ENCODE assay signal across 16 cellular contexts in genomic region chr17:82375359-82376041, GRCh38. TPM values are rescaled to one million over a fixed set of nuclear protein-coding genes. Genes with fewer than 3 reads are reported as not detected.
DNase-seq lines count a peak whose midpoint lies in the region; ATAC-seq and TF ChIP-seq lines count a peak whose summit lies in the region.
"Had no signal": no experiment of that assay in that cellular context is flagged by ENCODE, and none has a peak within 500 bp of the region (broad histone marks: within the 10 kb centered on the region; RNA-seq: fewer than 3 reads in every experiment).

No MANE protein-coding gene starts in this region.

- H3K27me3 Mint-ChIP-seq in GM23338 (ENCODE audit: insufficient read depth, low read depth, poor library complexity) (peaks cover 43% of the 10 kb centered on the region), chondrocyte (ENCODE audit: low read depth) (peaks cover 34% of the 10 kb centered on the region)

- no peak overlapping the region for H3K27ac Mint-ChIP-seq in GM23338
- H3K27ac Mint-ChIP-seq in chondrocyte (ENCODE audit: unreplicated experiment), result no peak overlapping the region
- H3K27ac Mint-ChIP-seq: CD8-positive, alpha-beta memory T cell; HFFc6 had no signal

- H3K9ac ChIP-seq in SK-N-SH (no peak overlapping the region), neuronal stem cell (ENCODE audit: low read depth, low read length, poor library complexity) (no peak overlapping the region)
- H3K9ac ChIP-seq: BLaER1 had no signal

- H3K4ac ChIP-seq in neuronal stem cell (ENCODE audit: low read length), result peak overlapping the region; percentile 66

- H4K8ac ChIP-seq in neuronal stem cell (ENCODE audit: low read depth, low read length), result no peak overlapping the region

- no peak overlapping the region for H3K4me3 ChIP-seq in SK-N-SH (ENCODE audit: low read depth in 2 of 2, low read length in 1 of 2)
- H3K4me3 ChIP-seq in GM23338, result no peak overlapping the region
- H3K4me3 ChIP-seq in neuronal stem cell (ENCODE audit: low read length in 2 of 2), result no peak overlapping the region
- no peak overlapping the region for H3K4me3 ChIP-seq in BE2C (ENCODE audit: low read depth, low read length)
- H3K4me3 ChIP-seq: BLaER1, HAP-1 had no signal

- H3K27ac ChIP-seq in SK-N-SH (ENCODE audit: low read depth in 2 of 2, low read length in 1 of 2), result no peak overlapping the region
- H3K27ac ChIP-seq in GM23338 (ENCODE audit: low read depth), result no peak overlapping the region
- no peak overlapping the region for H3K27ac ChIP-seq in neuronal stem cell (replicated peaks; ENCODE audit: low read length)
- H3K27ac ChIP-seq: 22Rv1, BLaER1 had no signal

- H3K9me3 ChIP-seq in SK-N-SH, result no peaks in the 10 kb centered on the region
- peaks cover 0 to 5% of the 10 kb centered on the region in 2 donors for H3K9me3 ChIP-seq in neuronal stem cell (replicated peaks in 1 of 2; ENCODE audit: control insufficient read depth in 2 of 2, insufficient read depth in 1 of 2, low read depth in 1 of 2, low read length in 2 of 2)
- no peaks in the 10 kb centered on the region for H3K9me3 ChIP-seq in BE2C
- H3K9me3 ChIP-seq: BLaER1, Caco-2, HAP-1 had no signal

- no peak overlapping the region for H2BK120ac ChIP-seq in neuronal stem cell (ENCODE audit: low read depth, low read length)

- H3F3A ChIP-seq in SK-N-SH (replicated peaks; ENCODE audit: insufficient read depth) (peaks cover 5% of the 10 kb centered on the region), GM23338 (replicated peaks; ENCODE audit: low read depth) (no peaks in the 10 kb centered on the region)

- no peaks in the 10 kb centered on the region for H4K20me1 ChIP-seq in SK-N-SH (ENCODE audit: insufficient read depth)
- no peaks in the 10 kb centered on the region for H4K20me1 ChIP-seq in GM23338 (replicated peaks; ENCODE audit: insufficient read depth)

- no peak for TF ChIP-seq CTCF in SK-N-SH (IDR thresholded peaks at IDR 0.05)
- TF ChIP-seq CTCF in GM23338 (conservative IDR thresholded peaks at IDR 0.05; ENCODE audit: low read depth in 2 of 2), result no peak
- TF ChIP-seq CTCF in chondrocyte (IDR thresholded peaks at IDR 0.05), result no peak
- no peak for TF ChIP-seq CTCF in BE2C (IDR thresholded peaks at IDR 0.05; ENCODE audit: low read depth, low read length)

- no peak for TF ChIP-seq EP300 in SK-N-SH (IDR thresholded peaks at IDR 0.05; ENCODE audit: borderline replicate concordance in 1 of 2, low read depth in 1 of 2, low read length in 1 of 2)

- H3K9me3 Mint-ChIP-seq in GM23338 (no peaks in the 10 kb centered on the region), chondrocyte (ENCODE audit: low read depth) (no peaks in the 10 kb centered on the region)
- H3K9me3 Mint-ChIP-seq: CD8-positive, alpha-beta memory T cell; HFFc6 had no signal

- 30% methylated on average over 41 of the region's 46 CpGs for WGBS in SK-N-SH (ENCODE audit: low lambda C conversion rate)
- no CpG with 5 or more reads among the region's 46 CpGs for WGBS in neuronal stem cell (ENCODE audit: extremely low coverage in 2 of 2, insufficient read length in 2 of 2, insufficient replicate concordance in 1 of 2), 2 donors

- H2BK12ac ChIP-seq in neuronal stem cell (ENCODE audit: low read length), result peak overlapping the region; percentile 98

- H2AK5ac ChIP-seq in neuronal stem cell (ENCODE audit: low read depth, low read length), result peak overlapping the region; percentile 99

- H3K36me3 Mint-ChIP-seq in GM23338 (ENCODE audit: low read depth) (no peaks in the 10 kb centered on the region), chondrocyte (ENCODE audit: low read depth) (no peaks in the 10 kb centered on the region)
- H3K36me3 Mint-ChIP-seq: CD8-positive, alpha-beta memory T cell had no signal

- peak overlapping the region; percentile 65 for H3K23ac ChIP-seq in neuronal stem cell (ENCODE audit: low read depth, low read length, poor library complexity)

- peak overlapping the region; percentile 38 for H3K14ac ChIP-seq in neuronal stem cell (ENCODE audit: low read length)

- peak overlapping the region; percentile 74 for H3K18ac ChIP-seq in neuronal stem cell (ENCODE audit: low read length)

- H3K79me2 ChIP-seq in SK-N-SH (ENCODE audit: insufficient read depth), result no peaks in the 10 kb centered on the region
- H3K79me2 ChIP-seq in GM23338 (replicated peaks; ENCODE audit: insufficient read depth), result no peaks in the 10 kb centered on the region

- H2AFZ ChIP-seq in SK-N-SH (ENCODE audit: low read depth), result no peak overlapping the region
- H2AFZ ChIP-seq in GM23338, result peak overlapping the region; percentile 66; the same call in 1 of the 2 replicates
- H2AFZ ChIP-seq in neuronal stem cell (ENCODE audit: low read length), result no peak overlapping the region

- H3K36me3 ChIP-seq in SK-N-SH (replicated peaks in 1 of 2; ENCODE audit: control insufficient read depth in 1 of 2, insufficient read depth in 2 of 2, low read length in 1 of 2) (no peaks in the 10 kb centered on the region), GM23338 (ENCODE audit: insufficient read depth) (no peaks in the 10 kb centered on the region), neuronal stem cell (replicated peaks in 1 of 2; ENCODE audit: control insufficient read depth in 2 of 2, insufficient read depth in 2 of 2, low read length in 2 of 2) (no peaks in the 10 kb centered on the region), BE2C (no peaks in the 10 kb centered on the region)
- H3K36me3 ChIP-seq: BLaER1, HAP-1 had no signal

- H3K4me3 Mint-ChIP-seq in GM23338, result no peak overlapping the region
- H3K4me3 Mint-ChIP-seq in chondrocyte (ENCODE audit: unreplicated experiment), result no peak overlapping the region
- H3K4me3 Mint-ChIP-seq: CD8-positive, alpha-beta memory T cell; HFFc6 had no signal

- H3K9me2 ChIP-seq in SK-N-SH (no peaks in the 10 kb centered on the region), GM23338 (ENCODE audit: insufficient read depth) (no peaks in the 10 kb centered on the region)

- TF ChIP-seq RAD21 in SK-N-SH (IDR thresholded peaks at IDR 0.05; ENCODE audit: low read length), result no peak

- CTCF ChIA-PET in SK-N-SH (lab: Yijun Ruan, JAX), result interaction anchor here (0.6 to 3.1 kb wide), 9 partner anchors 9 to 1854 kb away, joined by 3 to 20 read pairs (median 4); partner anchors contain the start of gene SECTM1

- no peaks in the 10 kb centered on the region; the same call in 2 of the 3 replicates for H3K4me1 Mint-ChIP-seq in GM23338
- peaks cover 11% of the 10 kb centered on the region for H3K4me1 Mint-ChIP-seq in chondrocyte (ENCODE audit: low read depth)

- H3K4me2 ChIP-seq in SK-N-SH (peak overlapping the region; percentile 72; the same call in 1 of the 2 replicates), GM23338 (peak overlapping the region; percentile 32; the same call in 1 of the 2 replicates), neuronal stem cell (ENCODE audit: insufficient read depth, low read length, poor library complexity, severe bottlenecking) (no peak overlapping the region)
- H3K4me2 ChIP-seq: BLaER1 had no signal

- no peak overlapping the region for H2BK5ac ChIP-seq in neuronal stem cell (ENCODE audit: low read length)

- DNase-seq in SK-N-SH (peak; percentile 59), GM23338 (ENCODE audit: low spot score) (no peak), chondrocyte (ENCODE audit: low spot score) (peak; percentile 82), neuronal stem cell (ENCODE audit: low spot score) (no peak), NOMO-1 (lab: John Stamatoyannopoulos, UW; ENCODE audit: unreplicated experiment in 2 of 2) (no peak), BE2C (no peak)
- DNase-seq: Caco-2, GF-D8, HFFc6, IMR-90 had no signal

- peaks cover 8% of the 10 kb centered on the region for H3K79me1 ChIP-seq in neuronal stem cell (ENCODE audit: low read depth, low read length)

- H3K27me3 ChIP-seq in SK-N-SH (ENCODE audit: insufficient read depth) (peaks cover 91% of the 10 kb centered on the region), GM23338 (ENCODE audit: insufficient read depth) (peaks cover 47% of the 10 kb centered on the region), neuronal stem cell (ENCODE audit: control insufficient read depth in 3 of 3, insufficient read depth in 3 of 3, low read depth in 1 of 3, low read length in 3 of 3) (peaks cover 6 to 36% (median 27%) of the 10 kb centered on the region in 3 experiments), BE2C (peaks cover 68% of the 10 kb centered on the region)

- peak overlapping the region; percentile 30 for H4K91ac ChIP-seq in neuronal stem cell (ENCODE audit: low read depth, low read length, poor library complexity)

- peak overlapping the region; percentile 98 for H2BK15ac ChIP-seq in neuronal stem cell (ENCODE audit: low read length)

- POLR2A ChIA-PET in SK-N-SH (lab: Yijun Ruan, JAX), result no interaction called here

- ATAC-seq in SK-N-SH treated with all-trans-retinoic acid at 6 μM for 48 hours, result no peak
- ATAC-seq in GM23338, result peak; percentile 15; the same call in 2 of the 3 replicates
- ATAC-seq in HG03025 (IDR thresholded peaks at IDR 0.05; ENCODE audit: low FRiP score, unreplicated experiment), result no peak

- peaks cover 2 to 29% of the 10 kb centered on the region in 2 experiments; a peak in 2 of 4 replicates for H3K4me1 ChIP-seq in SK-N-SH (ENCODE audit: control insufficient read depth in 1 of 2, insufficient read depth in 2 of 2, low read depth in 1 of 2, low read length in 1 of 2)
- H3K4me1 ChIP-seq in GM23338 (ENCODE audit: insufficient read depth), result no peaks in the 10 kb centered on the region; the same call in 1 of the 2 replicates
- peaks cover 10 to 16% of the 10 kb centered on the region in 2 donors for H3K4me1 ChIP-seq in neuronal stem cell (ENCODE audit: control insufficient read depth in 2 of 2, insufficient read depth in 1 of 2, low read depth in 1 of 2, low read length in 2 of 2)
- H3K4me1 ChIP-seq in BE2C, result no peaks in the 10 kb centered on the region; the same call in 1 of the 2 replicates
- H3K4me1 ChIP-seq: HAP-1 had no signal

RNA-seq across cellular contexts. Expression of gene UTS2R, which starts 3.9 kb away (rescaled TPM):
- polyA plus RNA-seq in SK-N-SH (2012; rRNA removed) (not detected in 2 replicates), GM23338 (2016; fragmentation: Nextera tagmentation; extraction: Ambion mirVana) (not detected in 2 replicates)
- polyA plus RNA-seq in SK-N-SH (2012; cell fraction: cytosol; rRNA removed), result not detected in 2 replicates
- not detected in 2 replicates for polyA plus RNA-seq in SK-N-SH (2012; cell fraction: nucleus; rRNA removed)
- total RNA-seq in GM23338 (2014; rRNA removed; shearing (Covaris generic)), result 0.49 and 0.82 TPM in 2 replicates
- total RNA-seq in chondrocyte, result not detected in 3 replicates
- polyA plus RNA-seq in neuronal stem cell (2013, experiment 1 of 2), result 0.11 TPM
- 0.12 TPM for polyA plus RNA-seq in neuronal stem cell (2013, experiment 2 of 2)
- 0.65 TPM for polyA plus RNA-seq in BE2C (2012; ENCODE audit: insufficient read depth, insufficient read length, low read depth)
- total RNA-seq: CD8-positive, alpha-beta memory T cell; HFFc6; IMR-90 had no signal
- polyA plus RNA-seq: CD8-positive, alpha-beta memory T cell; IMR-90 had no signal

RNA-seq across cellular contexts. Expression of gene TEX19, which starts 16.5 kb away (rescaled TPM):
- polyA plus RNA-seq in SK-N-SH (2012; rRNA removed), result 0.10 and 0.11 TPM in 2 replicates
- polyA plus RNA-seq in SK-N-SH (2012; cell fraction: cytosol; rRNA removed), result 0.08 and 0.12 TPM in 2 replicates
- 0.08 and 0.11 TPM in 2 replicates for polyA plus RNA-seq in SK-N-SH (2012; cell fraction: nucleus; rRNA removed)
- 0.66 and 1.1 TPM in 2 replicates for total RNA-seq in GM23338 (2014; rRNA removed; shearing (Covaris generic))
- 0.10 and 0.23 TPM in 2 replicates for polyA plus RNA-seq in GM23338 (2016; fragmentation: Nextera tagmentation; extraction: Ambion mirVana)
- total RNA-seq in chondrocyte, result not detected in 3 replicates
- polyA plus RNA-seq in neuronal stem cell (2013, experiment 1 of 2), result 0.28 TPM
- 0.19 TPM for polyA plus RNA-seq in neuronal stem cell (2013, experiment 2 of 2)
- polyA plus RNA-seq in BE2C (2012; ENCODE audit: insufficient read depth, insufficient read length, low read depth), result not detected
- total RNA-seq: CD8-positive, alpha-beta memory T cell had no signal
- polyA plus RNA-seq: CD8-positive, alpha-beta memory T cell had no signal

RNA-seq across cellular contexts. Expression of gene SECTM1, which starts 41.9 kb away (rescaled TPM):
- polyA plus RNA-seq in SK-N-SH (2012; rRNA removed) (2.1 and 3.8 TPM in 2 replicates), GM23338 (2016; fragmentation: Nextera tagmentation; extraction: Ambion mirVana) (0.21 TPM in 1 of 2 replicates, not detected in the other)
- polyA plus RNA-seq in SK-N-SH (2012; cell fraction: cytosol; rRNA removed), result 0.82 and 1.6 TPM in 2 replicates
- 1.3 and 1.4 TPM in 2 replicates for polyA plus RNA-seq in SK-N-SH (2012; cell fraction: nucleus; rRNA removed)
- total RNA-seq in GM23338 (2014; rRNA removed; shearing (Covaris generic)), result 0.16 and 1.3 TPM in 2 replicates
- total RNA-seq in chondrocyte, result 1.3 to 2.5 TPM (median 2.1 TPM) in 3 replicates
- 0.39 TPM for polyA plus RNA-seq in neuronal stem cell (2013, experiment 1 of 2)
- polyA plus RNA-seq in neuronal stem cell (2013, experiment 2 of 2), result 0.65 TPM
- polyA plus RNA-seq in BE2C (2012; ENCODE audit: insufficient read depth, insufficient read length, low read depth), result 0.42 TPM

RNA-seq across cellular contexts. Expression of gene HEXD, which starts 42.6 kb away (rescaled TPM):
- polyA plus RNA-seq in SK-N-SH (2012; rRNA removed) (38.8 and 43.1 TPM in 2 replicates), GM23338 (2016; fragmentation: Nextera tagmentation; extraction: Ambion mirVana) (11.0 and 11.9 TPM in 2 replicates)
- 10.8 and 18.1 TPM in 2 replicates for polyA plus RNA-seq in SK-N-SH (2012; cell fraction: cytosol; rRNA removed)
- 328 and 454 TPM in 2 replicates for polyA plus RNA-seq in SK-N-SH (2012; cell fraction: nucleus; rRNA removed)
- 23.1 and 31.1 TPM in 2 replicates for total RNA-seq in GM23338 (2014; rRNA removed; shearing (Covaris generic))
- 10.8 to 17.7 TPM (median 11.2 TPM) in 3 replicates for total RNA-seq in chondrocyte
- polyA plus RNA-seq in neuronal stem cell (2013, experiment 1 of 2), result 19.9 TPM
- polyA plus RNA-seq in neuronal stem cell (2013, experiment 2 of 2), result 19.4 TPM
- polyA plus RNA-seq in BE2C (2012; ENCODE audit: insufficient read depth, insufficient read length, low read depth), result 34.3 TPM

RNA-seq across cellular contexts. Expression of gene OGFOD3, which starts 42.9 kb away (rescaled TPM):
- polyA plus RNA-seq in SK-N-SH (2012; rRNA removed), result 57.1 and 68.2 TPM in 2 replicates
- polyA plus RNA-seq in SK-N-SH (2012; cell fraction: cytosol; rRNA removed), result 38.7 and 54.7 TPM in 2 replicates
- 67.2 and 94.3 TPM in 2 replicates for polyA plus RNA-seq in SK-N-SH (2012; cell fraction: nucleus; rRNA removed)
- 24.6 and 30.8 TPM in 2 replicates for total RNA-seq in GM23338 (2014; rRNA removed; shearing (Covaris generic))
- 9.6 and 10.6 TPM in 2 replicates for polyA plus RNA-seq in GM23338 (2016; fragmentation: Nextera tagmentation; extraction: Ambion mirVana)
- total RNA-seq in chondrocyte, result 19.9 to 30.6 TPM (median 20.0 TPM) in 3 replicates
- polyA plus RNA-seq in neuronal stem cell (2013, experiment 1 of 2), result 14.8 TPM
- 15.3 TPM for polyA plus RNA-seq in neuronal stem cell (2013, experiment 2 of 2)
- 60.8 TPM for polyA plus RNA-seq in BE2C (2012; ENCODE audit: insufficient read depth, insufficient read length, low read depth)

Comparison
In these comparisons a context has a peak if more than half of its experiments do, and no peak if none do; other contexts are left out.
1. DNase-seq: peak in SK-N-SH (single experiment) and chondrocyte (single experiment); none in GM23338 (single experiment), neuronal stem cell (single experiment), NOMO-1 (0 of 2) and BE2C (single experiment).